Comparison of ENCODE assay signal across 1 cellular context in genomic region chr18:11114653-11115052, GRCh38.
TF ChIP-seq lines count a peak whose summit lies in the region.

No MANE protein-coding gene starts in this region.

TF ChIP-seq in IMR-90, 13 proteins besides CTCF, POLR2A, EP300 and RAD21:
- TF ChIP-seq SMC3 (IDR thresholded peaks at IDR 0.05; ENCODE audit: low read depth, low read length) (no peak), MXI1 (IDR thresholded peaks at IDR 0.05; ENCODE audit: borderline replicate concordance, low read depth, low read length) (no peak), RFX5 (IDR thresholded peaks at IDR 0.05; ENCODE audit: low read depth, low read length) (no peak), RCOR1 (IDR thresholded peaks at IDR 0.05; ENCODE audit: insufficient replicate concordance, low read length) (no peak), NFE2L2 (IDR thresholded peaks at IDR 0.05; ENCODE audit: low read depth, low read length) (no peak), FOS (IDR thresholded peaks at IDR 0.05; ENCODE audit: low read depth, low read length) (no peak)
